ENCODE assay signal across 20 cellular contexts in the genomic region with DNA sequence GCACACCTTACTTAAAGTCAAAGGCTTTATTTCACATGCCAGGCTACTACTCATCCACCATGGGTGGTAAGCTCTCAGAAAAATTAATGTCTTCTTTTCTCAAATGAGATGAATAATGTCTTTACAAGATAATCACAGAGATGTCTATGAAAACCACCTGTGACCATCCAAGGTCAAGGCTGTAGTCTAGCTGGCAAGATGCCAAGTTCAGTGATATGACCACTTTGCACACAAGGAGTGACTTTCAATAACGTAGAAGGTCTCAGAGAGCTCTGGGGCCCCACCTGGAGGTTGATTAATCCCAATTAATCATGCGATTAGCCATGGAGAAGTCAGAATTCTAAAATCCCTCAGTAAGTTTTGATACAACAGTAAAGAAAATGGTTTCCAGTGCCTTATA. TPM values are rescaled to one million over a fixed set of nuclear protein-coding genes. Genes with fewer than 3 reads are reported as not detected.
"Had no signal": no experiment of that assay in that cellular context is flagged by ENCODE, and none has a peak within 500 bp of the region (broad histone marks: within the 10 kb centered on the region; RNA-seq: fewer than 3 reads in every experiment).

No MANE protein-coding gene starts in this region.

- H3K4me3 ChIP-seq: dorsolateral prefrontal cortex, heart left ventricle, lung, neural progenitor cell, ovary, right atrium auricular region had no signal

- DNase-seq: dorsolateral prefrontal cortex; effector CD8-positive, alpha-beta T cell; foreskin melanocyte; heart left ventricle; hippocampal formation; left colon; left ventricle myocardium superior; mesenchymal stem cell; midbrain; nucleus accumbens; ovary; small intestine; stimulated activated CD4-positive, alpha-beta T cell treated with anti-CD3 and anti-CD28 coated beads, Interleukin-12 subunit alpha, Interleukin-12 subunit beta, amount 100 ng/mL, for 4 hours; stimulated activated CD4-positive, alpha-beta T cell treated with anti-CD3 and anti-CD28 coated beads, Interleukin-2, amount 100 ng/mL, for 48 hours; stimulated activated naive CD4-positive, alpha-beta T cell treated with Interleukin-2 at 50 U/mL for 16 hours; trophoblast cell had no signal

- H3K27ac ChIP-seq: dorsolateral prefrontal cortex, heart left ventricle, neural progenitor cell, ovary, right atrium auricular region had no signal

- H3K4me2 ChIP-seq: neural progenitor cell had no signal

- H2AFZ ChIP-seq: neural progenitor cell had no signal

- H3K9ac ChIP-seq: neural progenitor cell had no signal

- H3K4me1 ChIP-seq: neural progenitor cell, right atrium auricular region had no signal

- H3K36me3 ChIP-seq: heart left ventricle, neural progenitor cell, ovary, right atrium auricular region had no signal

- H3K27me3 ChIP-seq: heart left ventricle, neural progenitor cell, ovary, right atrium auricular region had no signal

- H3K9me3 ChIP-seq: heart left ventricle, ovary, right atrium auricular region had no signal

- ATAC-seq: heart left ventricle; left colon; left ventricle myocardium superior; natural killer cell treated with Interleukin-12 subunit alpha and Interleukin-12 subunit beta and Interleukin-15 and Interleukin-18, amount 100 ng/mL, for 72 hours had no signal

RNA-seq across cellular contexts. Expression of a gene that starts 20.5 kb away (rescaled TPM):
- total RNA-seq: natural killer cell treated with Interleukin-12 subunit alpha and Interleukin-12 subunit beta and Interleukin-15 and Interleukin-18, amount 100 ng/mL, for 72 hours had no signal
